Comparison of ENCODE assay signal across 8 cellular contexts in the genomic region with DNA sequence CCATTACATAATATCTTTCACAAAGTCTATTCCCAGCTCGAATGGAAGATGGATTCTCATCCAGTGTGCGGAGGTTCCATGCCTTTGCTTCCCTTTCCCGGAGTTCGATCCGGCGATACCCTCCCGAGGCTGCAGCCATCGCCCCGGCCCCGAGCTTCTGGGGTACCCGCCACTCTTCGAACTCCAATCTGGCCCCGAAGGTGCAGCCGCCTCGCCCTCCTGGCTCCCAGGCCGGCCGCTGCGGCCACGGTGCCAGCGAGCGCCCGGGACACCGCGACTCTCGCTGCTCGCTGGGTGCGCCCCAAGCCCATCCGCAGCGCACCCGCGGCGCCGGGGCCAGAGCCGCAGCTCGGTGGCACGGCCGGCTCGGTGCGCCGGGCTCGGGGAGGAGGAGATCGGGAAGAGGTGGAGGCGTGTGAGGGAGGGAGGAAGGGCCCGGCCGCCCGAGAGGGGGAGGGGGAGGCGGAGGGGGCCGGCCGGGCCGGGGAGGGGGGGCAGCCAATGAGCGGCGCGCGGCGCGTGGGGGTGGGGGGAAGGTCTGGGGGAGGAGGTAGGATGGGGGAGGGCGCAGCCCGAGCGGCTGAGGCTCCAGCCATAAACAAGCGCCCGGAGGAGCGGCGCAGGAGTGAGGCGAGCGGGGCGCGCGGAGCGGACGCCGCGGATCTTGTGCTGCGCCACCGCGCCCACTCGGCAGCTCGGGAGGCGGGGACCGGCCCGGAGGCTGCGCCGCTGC. TPM values are rescaled to one million over a fixed set of nuclear protein-coding genes. Genes with fewer than 3 reads are reported as not detected.
A peak's percentile ranks its signal among the peaks of the same experiment; 100 is the strongest.
DNase-seq lines count a peak whose midpoint lies in the region; ATAC-seq, FAIRE-seq and TF ChIP-seq lines count a peak whose summit lies in the region.

A gene with protein sequence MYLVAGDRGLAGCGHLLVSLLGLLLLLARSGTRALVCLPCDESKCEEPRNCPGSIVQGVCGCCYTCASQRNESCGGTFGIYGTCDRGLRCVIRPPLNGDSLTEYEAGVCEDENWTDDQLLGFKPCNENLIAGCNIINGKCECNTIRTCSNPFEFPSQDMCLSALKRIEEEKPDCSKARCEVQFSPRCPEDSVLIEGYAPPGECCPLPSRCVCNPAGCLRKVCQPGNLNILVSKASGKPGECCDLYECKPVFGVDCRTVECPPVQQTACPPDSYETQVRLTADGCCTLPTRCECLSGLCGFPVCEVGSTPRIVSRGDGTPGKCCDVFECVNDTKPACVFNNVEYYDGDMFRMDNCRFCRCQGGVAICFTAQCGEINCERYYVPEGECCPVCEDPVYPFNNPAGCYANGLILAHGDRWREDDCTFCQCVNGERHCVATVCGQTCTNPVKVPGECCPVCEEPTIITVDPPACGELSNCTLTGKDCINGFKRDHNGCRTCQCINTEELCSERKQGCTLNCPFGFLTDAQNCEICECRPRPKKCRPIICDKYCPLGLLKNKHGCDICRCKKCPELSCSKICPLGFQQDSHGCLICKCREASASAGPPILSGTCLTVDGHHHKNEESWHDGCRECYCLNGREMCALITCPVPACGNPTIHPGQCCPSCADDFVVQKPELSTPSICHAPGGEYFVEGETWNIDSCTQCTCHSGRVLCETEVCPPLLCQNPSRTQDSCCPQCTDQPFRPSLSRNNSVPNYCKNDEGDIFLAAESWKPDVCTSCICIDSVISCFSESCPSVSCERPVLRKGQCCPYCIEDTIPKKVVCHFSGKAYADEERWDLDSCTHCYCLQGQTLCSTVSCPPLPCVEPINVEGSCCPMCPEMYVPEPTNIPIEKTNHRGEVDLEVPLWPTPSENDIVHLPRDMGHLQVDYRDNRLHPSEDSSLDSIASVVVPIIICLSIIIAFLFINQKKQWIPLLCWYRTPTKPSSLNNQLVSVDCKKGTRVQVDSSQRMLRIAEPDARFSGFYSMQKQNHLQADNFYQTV (plus strand): TSS at position 622 of the 733 bp plus-strand sequence. CDS start 515 bp downstream, outside the sequence.

- TF ChIP-seq EP300 in SK-N-SH (IDR thresholded peaks at IDR 0.05; ENCODE audit: borderline replicate concordance in 1 of 2, low read depth in 1 of 2, low read length in 1 of 2), result peak in 1 of 2 experiments; percentile 12; a peak in 1 of 4 replicates

- H3K4me1 ChIP-seq in SK-N-SH (ENCODE audit: control insufficient read depth in 1 of 2, insufficient read depth in 2 of 2, low read depth in 1 of 2, low read length in 1 of 2) (peaks cover 2 to 17% of the 10 kb centered on the region in 2 experiments), pancreas (peaks cover 0 to 6% (median 5%) of the 10 kb centered on the region in 3 donors)

- no peaks in the 10 kb centered on the region for H3K9me3 ChIP-seq in SK-N-SH
- H3K9me3 ChIP-seq in pancreas, result no peaks in the 10 kb centered on the region

- H3K27me3 ChIP-seq in SK-N-SH (ENCODE audit: insufficient read depth), result no peaks in the 10 kb centered on the region
- H3K27me3 ChIP-seq in pancreas, result no peaks in the 10 kb centered on the region

- peak within 1 kb of the TSS; percentile 94 for H3K9ac ChIP-seq in SK-N-SH

- peak; percentile 14 to 88 (median 68) for DNase-seq in C1 segment of cervical spinal cord (lab: John Stamatoyannopoulos, UW)
- DNase-seq in SK-N-SH, result peak; percentile 82
- peak; percentile 92 for DNase-seq in amniotic epithelial cell (ENCODE audit: low read depth)
- peak; percentile 93 for DNase-seq in cardiac septum (ENCODE audit: low spot score)
- peak; percentile 74 to 88 (median 82) for DNase-seq in pancreas
- DNase-seq in urothelium cell line (ENCODE audit: low spot score), result peak; percentile 94

- no peak for FAIRE-seq in pancreas (lab: Jason Lieb, UNC)
- FAIRE-seq in urothelium cell line (lab: Jason Lieb, UNC), result no peak

- peak within 1 kb of the TSS; percentile 84 for H3K4me2 ChIP-seq in SK-N-SH

- TF ChIP-seq RAD21 in SK-N-SH (IDR thresholded peaks at IDR 0.05; ENCODE audit: low read length), result no peak

- POLR2A ChIA-PET in SK-N-SH (lab: Yijun Ruan, JAX), result no interaction called here

- H4K20me1 ChIP-seq in SK-N-SH (ENCODE audit: insufficient read depth), result peaks cover 41% of the 10 kb centered on the region

- CTCF ChIA-PET in SK-N-SH (lab: Yijun Ruan, JAX), result interaction anchor here (0.9 to 5.9 kb wide), 6 partner anchors 10 to 429 kb away, joined by 3 to 57 read pairs (median 5); no protein-coding TSS in a partner anchor

- under 1% methylated on average over 62 of the region's 82 CpGs for WGBS in SK-N-SH (ENCODE audit: low lambda C conversion rate)
- WGBS in pancreas, 2 donors, result 1 to 2% methylated on average over 38 to 81 of the region's 82 CpGs

- H3K27ac ChIP-seq in SK-N-SH (ENCODE audit: low read depth in 2 of 2, low read length in 1 of 2) (peak within 1 kb of the TSS; percentile 55 to 96), pancreas (peak within 1 kb of the TSS; percentile 45 to 80 (median 71))

- TF ChIP-seq CTCF in SK-N-SH (IDR thresholded peaks at IDR 0.05) (no peak), pancreas (IDR thresholded peaks at IDR 0.05) (no peak)

- H2AFZ ChIP-seq in SK-N-SH (ENCODE audit: low read depth), result 0 out of 2 replicates have a peak within 1 kb of the TSS, but pooled peaks have one; percentile 8

- peak; percentile 35 for ATAC-seq in GM19351 (IDR thresholded peaks at IDR 0.05; ENCODE audit: unreplicated experiment)
- ATAC-seq in HG03442 (IDR thresholded peaks at IDR 0.05; ENCODE audit: unreplicated experiment), result peak; percentile 30
- peak; percentile 69 to 82 (median 75) for ATAC-seq in pancreas

- peaks cover 0 to 13% of the 10 kb centered on the region in 2 experiments for H3K36me3 ChIP-seq in SK-N-SH (replicated peaks in 1 of 2; ENCODE audit: control insufficient read depth in 1 of 2, insufficient read depth in 2 of 2, low read length in 1 of 2)
- no peaks in the 10 kb centered on the region for H3K36me3 ChIP-seq in pancreas

- H3K79me2 ChIP-seq in SK-N-SH (ENCODE audit: insufficient read depth), result peaks cover 78% of the 10 kb centered on the region

- H3K4me3 ChIP-seq in SK-N-SH (ENCODE audit: low read depth in 2 of 2, low read length in 1 of 2) (peak within 1 kb of the TSS; percentile 80 to 91), pancreas (peak within 1 kb of the TSS; percentile 47 to 69 (median 59))

- intact Hi-C loops in cardiac septum (cut with DNase I) (loop anchor here (5.0 kb wide), 1 partner anchor 242 kb away; a partner anchor contains a TSS), pancreas (cut with DNase I) (loop anchor here in 2 of 3 donors (10.0 kb wide), 2 partner anchors 299 to 309 kb away; no protein-coding TSS in a partner anchor)

- H3F3A ChIP-seq in SK-N-SH (replicated peaks; ENCODE audit: insufficient read depth), result peaks cover 41% of the 10 kb centered on the region

- no peaks in the 10 kb centered on the region for H3K9me2 ChIP-seq in SK-N-SH

TF ChIP-seq in SK-N-SH, 30 proteins besides CTCF, POLR2A, EP300 and RAD21 (continues in another document):
- TF ChIP-seq, protein P1, sequence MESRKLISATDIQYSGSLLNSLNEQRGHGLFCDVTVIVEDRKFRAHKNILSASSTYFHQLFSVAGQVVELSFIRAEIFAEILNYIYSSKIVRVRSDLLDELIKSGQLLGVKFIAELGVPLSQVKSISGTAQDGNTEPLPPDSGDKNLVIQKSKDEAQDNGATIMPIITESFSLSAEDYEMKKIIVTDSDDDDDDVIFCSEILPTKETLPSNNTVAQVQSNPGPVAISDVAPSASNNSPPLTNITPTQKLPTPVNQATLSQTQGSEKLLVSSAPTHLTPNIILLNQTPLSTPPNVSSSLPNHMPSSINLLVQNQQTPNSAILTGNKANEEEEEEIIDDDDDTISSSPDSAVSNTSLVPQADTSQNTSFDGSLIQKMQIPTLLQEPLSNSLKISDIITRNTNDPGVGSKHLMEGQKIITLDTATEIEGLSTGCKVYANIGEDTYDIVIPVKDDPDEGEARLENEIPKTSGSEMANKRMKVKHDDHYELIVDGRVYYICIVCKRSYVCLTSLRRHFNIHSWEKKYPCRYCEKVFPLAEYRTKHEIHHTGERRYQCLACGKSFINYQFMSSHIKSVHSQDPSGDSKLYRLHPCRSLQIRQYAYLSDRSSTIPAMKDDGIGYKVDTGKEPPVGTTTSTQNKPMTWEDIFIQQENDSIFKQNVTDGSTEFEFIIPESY (IDR thresholded peaks at IDR 0.05; ENCODE audit: borderline replicate concordance, low read depth), result peak; percentile 8; the same call in 1 of the 2 replicates
- TF ChIP-seq, protein P2, sequence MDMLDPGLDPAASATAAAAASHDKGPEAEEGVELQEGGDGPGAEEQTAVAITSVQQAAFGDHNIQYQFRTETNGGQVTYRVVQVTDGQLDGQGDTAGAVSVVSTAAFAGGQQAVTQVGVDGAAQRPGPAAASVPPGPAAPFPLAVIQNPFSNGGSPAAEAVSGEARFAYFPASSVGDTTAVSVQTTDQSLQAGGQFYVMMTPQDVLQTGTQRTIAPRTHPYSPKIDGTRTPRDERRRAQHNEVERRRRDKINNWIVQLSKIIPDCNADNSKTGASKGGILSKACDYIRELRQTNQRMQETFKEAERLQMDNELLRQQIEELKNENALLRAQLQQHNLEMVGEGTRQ (IDR thresholded peaks at IDR 0.05; ENCODE audit: borderline replicate concordance, low read depth, low read length), result no peak
- TF ChIP-seq, protein P3, sequence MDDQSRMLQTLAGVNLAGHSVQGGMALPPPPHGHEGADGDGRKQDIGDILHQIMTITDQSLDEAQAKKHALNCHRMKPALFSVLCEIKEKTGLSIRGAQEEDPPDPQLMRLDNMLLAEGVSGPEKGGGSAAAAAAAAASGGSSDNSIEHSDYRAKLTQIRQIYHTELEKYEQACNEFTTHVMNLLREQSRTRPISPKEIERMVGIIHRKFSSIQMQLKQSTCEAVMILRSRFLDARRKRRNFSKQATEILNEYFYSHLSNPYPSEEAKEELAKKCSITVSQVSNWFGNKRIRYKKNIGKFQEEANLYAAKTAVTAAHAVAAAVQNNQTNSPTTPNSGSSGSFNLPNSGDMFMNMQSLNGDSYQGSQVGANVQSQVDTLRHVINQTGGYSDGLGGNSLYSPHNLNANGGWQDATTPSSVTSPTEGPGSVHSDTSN (IDR thresholded peaks at IDR 0.05), result peak; percentile 31; the same call in 1 of the 2 replicates
- TF ChIP-seq SIN3A (IDR thresholded peaks at IDR 0.05; ENCODE audit: borderline replicate concordance, low read depth, low read length), result peak; percentile 93; the same call in 1 of the 2 replicates
- TF ChIP-seq NRF1 (IDR thresholded peaks at IDR 0.05; ENCODE audit: low read depth, low read length), result peak; percentile 40; the same call in 1 of the 2 replicates

RNA-seq across cellular contexts. Expression of the gene that starts here (rescaled TPM):
- 228 and 244 TPM in 2 replicates for polyA plus RNA-seq in SK-N-SH (2012; rRNA removed)
- polyA plus RNA-seq in SK-N-SH (2012; cell fraction: cytosol; rRNA removed), result 191 and 233 TPM in 2 replicates
- polyA plus RNA-seq in SK-N-SH (2012; cell fraction: nucleus; rRNA removed), result 201 and 239 TPM in 2 replicates
- 125 TPM for total RNA-seq in cardiac septum
- total RNA-seq in pancreas, result 10 to 100 TPM; 15.9 to 29.1 (median 22.5) TPM
- polyA plus RNA-seq in pancreas, result 10 to 100 TPM in 1 of 2 donors, 1 to 10 TPM in 1; 5.2 to 14.7 TPM

Comparison
In these comparisons a context has a peak if more than half of its experiments do, and no peak if none do; other contexts are left out.
1. Peak in every context shown above with its lines: DNase-seq, ATAC-seq, H3K4me3 ChIP-seq and H3K27ac ChIP-seq.
2. RNA of the gene that starts here (polyA plus RNA-seq): 191 to 244 TPM in SK-N-SH; 5.2 to 14.7 TPM in pancreas; every median in the first group is over 10 times any median in the second.